ENCODE assay signal across 8 cellular contexts in the genomic region with DNA sequence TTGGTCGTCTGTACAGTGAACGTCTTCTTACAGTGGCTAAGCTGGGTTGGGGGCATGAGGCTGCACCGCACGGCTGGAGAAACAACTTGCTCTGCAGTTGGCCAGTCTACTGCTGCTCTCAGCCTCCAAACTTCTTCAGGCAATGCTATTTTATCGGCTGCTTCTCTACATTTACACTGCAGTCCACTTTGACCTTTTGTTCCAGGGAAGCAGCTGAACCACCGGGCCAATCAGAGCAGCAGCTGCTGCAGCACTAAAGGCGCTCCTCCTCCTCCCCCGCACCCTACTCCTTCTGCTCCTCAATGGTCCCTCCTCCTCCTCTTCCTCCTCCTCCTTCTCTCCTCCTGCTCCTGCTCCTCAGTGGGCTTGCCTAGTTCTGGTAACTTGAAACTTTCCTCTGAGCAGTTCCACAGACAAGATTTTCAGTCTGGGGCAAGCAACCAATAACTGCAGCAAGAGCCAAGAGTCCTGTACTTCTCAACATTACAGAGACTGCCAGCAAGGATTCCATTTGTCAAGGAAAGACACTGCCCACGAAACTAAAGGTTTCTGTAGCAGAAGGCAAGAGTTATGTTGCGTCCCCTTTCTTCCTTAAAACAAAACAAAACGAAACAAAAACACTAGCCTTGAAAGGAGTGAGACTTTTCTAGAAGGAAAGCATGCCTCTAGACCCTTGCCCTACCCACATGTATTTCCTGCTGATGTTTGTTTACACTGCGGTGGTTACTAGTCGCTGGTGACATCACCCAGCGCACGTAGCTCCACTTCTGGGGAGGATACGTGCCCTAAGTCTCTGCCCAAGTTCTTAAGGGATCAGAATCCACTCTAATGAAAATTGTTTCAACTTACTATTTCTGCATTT.
DNase-seq lines count a peak whose midpoint lies in the region; ATAC-seq, FAIRE-seq and TF ChIP-seq lines count a peak whose summit lies in the region.

No MANE protein-coding gene starts in this region.

- H3K36me3 ChIP-seq in Loucy (ENCODE audit: insufficient read depth, low read length) (no peaks in the 10 kb centered on the region), ascending aorta (no peaks in the 10 kb centered on the region), psoas muscle (ENCODE audit: insufficient read depth in 1 of 2, low read depth in 1 of 2) (no peaks in the 10 kb centered on the region), aorta (ENCODE audit: control insufficient read depth in 1 of 2, insufficient read depth in 2 of 2, low read length in 1 of 2) (no peaks in the 10 kb centered on the region)

- no peaks in the 10 kb centered on the region for H3K9me2 ChIP-seq in Loucy (replicated peaks; ENCODE audit: low read depth, low read length)

- H3K79me2 ChIP-seq in Loucy (ENCODE audit: insufficient read depth, low read length): 0 out of 2 replicates have a peak, but pooled peaks cover 3% of the 10 kb centered on the region

- H2AFZ ChIP-seq in Loucy (ENCODE audit: low read length): peak overlapping the region; percentile 98

- FAIRE-seq in G401.6 (lab: Jason Lieb, UNC): peak; percentile 78

- TF ChIP-seq CTCF in Loucy (conservative IDR thresholded peaks at IDR 0.05; ENCODE audit: low read length) (no peak), ascending aorta (IDR thresholded peaks at IDR 0.05) (no peak), psoas muscle (IDR thresholded peaks at IDR 0.05) (no peak)

- H3K27me3 ChIP-seq in Loucy (ENCODE audit: insufficient read depth, low read length, poor library complexity, severe bottlenecking) (no peaks in the 10 kb centered on the region), ascending aorta (no peaks in the 10 kb centered on the region), right cardiac atrium (ENCODE audit: control insufficient read depth, insufficient read depth) (no peaks in the 10 kb centered on the region), psoas muscle (ENCODE audit: insufficient read depth in 3 of 3, low read length in 2 of 3) (no peaks in the 10 kb centered on the region), aorta (ENCODE audit: control insufficient read depth in 1 of 2, insufficient read depth in 2 of 2, low read length in 1 of 2) (no peaks in the 10 kb centered on the region)

- H3K4me2 ChIP-seq in Loucy (ENCODE audit: low read depth, low read length, poor library complexity, severe bottlenecking): peak overlapping the region; percentile 84

- H3K27ac ChIP-seq in ascending aorta (peak overlapping the region; percentile 77 to 85), right cardiac atrium (ENCODE audit: low read length) (peak overlapping the region; percentile 94), psoas muscle (peak overlapping the region; percentile 93), aorta (ENCODE audit: low read depth in 1 of 2, low read length in 2 of 2) (peak overlapping the region; percentile 76 to 92)

- peak overlapping the region; percentile 76 for H3K4me3 ChIP-seq in Loucy (ENCODE audit: low read length, poor library complexity, severe bottlenecking)
- peak overlapping the region; percentile 57 to 64 for H3K4me3 ChIP-seq in ascending aorta
- peak overlapping the region; percentile 95 for H3K4me3 ChIP-seq in right cardiac atrium (ENCODE audit: low read length)
- H3K4me3 ChIP-seq in psoas muscle: peak overlapping the region; percentile 77
- H3K4me3 ChIP-seq in aorta (ENCODE audit: low read length in 2 of 2): peak overlapping the region; percentile 29 to 67

- H3F3A ChIP-seq in Loucy (ENCODE audit: low read depth): no peaks in the 10 kb centered on the region

- H3K4me1 ChIP-seq in Loucy (ENCODE audit: insufficient read depth, low read length, poor library complexity, severe bottlenecking): peaks cover 22% of the 10 kb centered on the region
- H3K4me1 ChIP-seq in ascending aorta: peaks cover 0 to 29% of the 10 kb centered on the region in 2 donors
- H3K4me1 ChIP-seq in right cardiac atrium (ENCODE audit: control insufficient read depth, insufficient read depth, low read length): peaks cover 6% of the 10 kb centered on the region
- peaks cover 33% of the 10 kb centered on the region for H3K4me1 ChIP-seq in psoas muscle
- H3K4me1 ChIP-seq in aorta (ENCODE audit: control insufficient read depth in 1 of 2, insufficient read depth in 2 of 2, low read length in 2 of 2): peaks cover 2 to 5% of the 10 kb centered on the region in 2 donors

- peak overlapping the region; percentile 64 for H3K9ac ChIP-seq in Loucy (ENCODE audit: low read depth, low read length, poor library complexity, severe bottlenecking)

- H3K9me3 ChIP-seq in Loucy (ENCODE audit: insufficient read depth, low read depth, low read length): no peaks in the 10 kb centered on the region
- H3K9me3 ChIP-seq in ascending aorta: no peaks in the 10 kb centered on the region
- no peaks in the 10 kb centered on the region for H3K9me3 ChIP-seq in right cardiac atrium (ENCODE audit: control insufficient read depth, low read length)
- H3K9me3 ChIP-seq in psoas muscle: no peaks in the 10 kb centered on the region
- no peaks in the 10 kb centered on the region for H3K9me3 ChIP-seq in aorta (ENCODE audit: control insufficient read depth, low read length)

- under 1% methylated on average over 16 of the region's 16 CpGs for WGBS in right cardiac atrium
- WGBS in psoas muscle, 3 donors: 0 to 1% (median 1%) methylated on average over 16 of the region's 16 CpGs
- 0 to 1% methylated on average over 16 of the region's 16 CpGs for WGBS in aorta, 2 donors

- peak; percentile 99 for ATAC-seq in right cardiac atrium
- ATAC-seq in psoas muscle: peak; percentile 94 to 96 (median 95)
- peak; percentile 96 for ATAC-seq in aorta (ENCODE audit: low FRiP score)

- intact Hi-C loops in ascending aorta (cut with DNase I): loop anchor here (1.0 to 10.0 kb wide), 5 partner anchors 56 to 298 kb away; a partner anchor contains a TSS
- intact Hi-C loops in right cardiac atrium (cut with DNase I): no loop called here
- intact Hi-C loops in psoas muscle (cut with DNase I): loop anchor here (5.0 to 10.0 kb wide), 3 partner anchors 84 to 292 kb away; a partner anchor contains a TSS
- intact Hi-C loops in aorta (cut with DNase I): loop anchor here (5.0 to 10.0 kb wide), 3 partner anchors 116 to 202 kb away; no protein-coding TSS in a partner anchor

- DNase-seq in HCEC 1CT (peak; percentile 91), T-helper 1 cell (peak; percentile 30 to 88 (median 59)), ascending aorta (ENCODE audit: low spot score in 2 of 2) (peak; percentile 76 to 93), right cardiac atrium (peak; percentile 86 to 96 (median 93)), psoas muscle (peak; percentile 80 to 91), aorta (peak; percentile 88 to 94)

- H4K20me1 ChIP-seq in Loucy (ENCODE audit: insufficient read depth, low read length, poor library complexity, severe bottlenecking): no peaks in the 10 kb centered on the region

Comparison
In these comparisons a context has a peak if more than half of its experiments do, and no peak if none do; other contexts are left out.
1. Peak in every context shown above with its lines: DNase-seq, ATAC-seq, H3K4me3 ChIP-seq and H3K27ac ChIP-seq.
2. intact Hi-C loops: an anchor here in ascending aorta (1.0 to 10.0 kb wide), psoas muscle (5.0 to 10.0 kb wide) and aorta (5.0 to 10.0 kb wide); none called in right cardiac atrium.